In the genomic region with DNA sequence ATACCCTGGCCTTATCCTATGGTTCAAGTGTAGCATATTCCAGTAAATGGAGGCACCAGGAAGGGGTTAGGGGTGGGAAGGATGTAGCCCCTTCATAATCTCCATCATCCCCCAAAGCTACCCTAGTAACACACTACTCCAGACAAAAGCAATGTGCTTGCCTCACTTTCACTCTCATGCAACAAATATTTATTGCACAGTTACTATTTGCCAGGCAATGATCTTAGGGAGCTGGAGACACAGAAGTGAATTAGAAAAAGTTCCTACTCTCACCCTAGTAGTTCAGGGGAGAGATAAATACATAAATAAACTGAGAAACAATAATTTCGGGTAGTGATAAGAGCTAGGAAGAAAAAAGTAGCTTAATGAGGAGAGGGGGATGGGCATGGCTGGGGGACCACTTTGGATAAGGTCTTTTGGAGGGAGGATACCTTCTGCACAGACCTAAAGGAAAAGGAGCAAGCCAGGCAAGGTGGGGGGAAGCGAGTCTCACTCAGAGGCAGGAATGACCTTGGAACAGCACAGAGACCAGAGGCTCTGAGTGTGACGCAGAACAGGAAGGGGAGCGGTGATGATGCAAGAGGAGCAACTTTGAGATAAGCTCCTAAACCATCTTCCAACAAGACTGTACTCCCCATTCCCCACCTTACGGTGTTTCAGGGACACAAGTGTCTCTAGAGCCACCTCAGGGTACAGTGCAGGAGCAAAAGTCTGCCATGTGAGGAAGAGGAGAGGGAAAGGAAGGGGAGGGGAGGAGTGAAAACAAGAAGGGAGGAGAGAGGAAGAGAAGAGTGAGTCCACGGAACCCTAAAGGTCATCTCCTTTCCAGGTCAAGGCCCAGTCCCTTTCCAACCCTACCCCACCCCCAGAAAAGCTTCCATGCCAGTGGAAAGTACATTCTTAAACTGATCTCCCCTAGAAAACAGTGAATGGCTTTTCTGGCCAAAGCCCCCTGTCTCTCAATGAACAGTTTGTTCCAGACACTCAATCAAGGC, we compare ENCODE assay signal across 1 cellular context.
A peak's percentile ranks its signal among the peaks of the same experiment; 100 is the strongest.
TF ChIP-seq lines count a peak whose summit lies in the region.

No MANE protein-coding gene starts in this region.

TF ChIP-seq in K562, 482 proteins besides CTCF, POLR2A, EP300 and RAD21 (continued from another document):
- TF ChIP-seq, protein P1, sequence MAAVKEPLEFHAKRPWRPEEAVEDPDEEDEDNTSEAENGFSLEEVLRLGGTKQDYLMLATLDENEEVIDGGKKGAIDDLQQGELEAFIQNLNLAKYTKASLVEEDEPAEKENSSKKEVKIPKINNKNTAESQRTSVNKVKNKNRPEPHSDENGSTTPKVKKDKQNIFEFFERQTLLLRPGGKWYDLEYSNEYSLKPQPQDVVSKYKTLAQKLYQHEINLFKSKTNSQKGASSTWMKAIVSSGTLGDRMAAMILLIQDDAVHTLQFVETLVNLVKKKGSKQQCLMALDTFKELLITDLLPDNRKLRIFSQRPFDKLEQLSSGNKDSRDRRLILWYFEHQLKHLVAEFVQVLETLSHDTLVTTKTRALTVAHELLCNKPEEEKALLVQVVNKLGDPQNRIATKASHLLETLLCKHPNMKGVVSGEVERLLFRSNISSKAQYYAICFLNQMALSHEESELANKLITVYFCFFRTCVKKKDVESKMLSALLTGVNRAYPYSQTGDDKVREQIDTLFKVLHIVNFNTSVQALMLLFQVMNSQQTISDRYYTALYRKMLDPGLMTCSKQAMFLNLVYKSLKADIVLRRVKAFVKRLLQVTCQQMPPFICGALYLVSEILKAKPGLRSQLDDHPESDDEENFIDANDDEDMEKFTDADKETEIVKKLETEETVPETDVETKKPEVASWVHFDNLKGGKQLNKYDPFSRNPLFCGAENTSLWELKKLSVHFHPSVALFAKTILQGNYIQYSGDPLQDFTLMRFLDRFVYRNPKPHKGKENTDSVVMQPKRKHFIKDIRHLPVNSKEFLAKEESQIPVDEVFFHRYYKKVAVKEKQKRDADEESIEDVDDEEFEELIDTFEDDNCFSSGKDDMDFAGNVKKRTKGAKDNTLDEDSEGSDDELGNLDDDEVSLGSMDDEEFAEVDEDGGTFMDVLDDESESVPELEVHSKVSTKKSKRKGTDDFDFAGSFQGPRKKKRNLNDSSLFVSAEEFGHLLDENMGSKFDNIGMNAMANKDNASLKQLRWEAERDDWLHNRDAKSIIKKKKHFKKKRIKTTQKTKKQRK (IDR thresholded peaks at IDR 0.05; ENCODE audit: borderline replicate concordance, low read depth, low read length), result no peak
- no peak for TF ChIP-seq ZNF121 (CRISPR knock-in tag; conservative IDR thresholded peaks at IDR 0.05)
- 0 out of 2 replicates have a peak, but pooled peaks have one; percentile 53 for TF ChIP-seq ZNF175 (CRISPR knock-in tag; IDR thresholded peaks at IDR 0.05; ENCODE audit: low read depth)
- no peak for TF ChIP-seq CBFB (CRISPR knock-in tag; IDR thresholded peaks at IDR 0.05)
- TF ChIP-seq EP400 (IDR thresholded peaks at IDR 0.05), result no peak
